11 cellular contexts compared by ENCODE assay signal in genomic region chr10:12067336-12067735, GRCh38. TPM values are rescaled to one million over a fixed set of nuclear protein-coding genes. Genes with fewer than 3 reads are reported as not detected.
DNase-seq lines count a peak whose midpoint lies in the region; ATAC-seq and TF ChIP-seq lines count a peak whose summit lies in the region.
"Had no signal": no experiment of that assay in that cellular context is flagged by ENCODE, and none has a peak within 500 bp of the region (broad histone marks: within the 10 kb centered on the region; RNA-seq: fewer than 3 reads in every experiment).

No MANE protein-coding gene starts in this region.

- CTCF ChIA-PET in CD4-positive, alpha-beta memory T cell (lab: Charles Lee; ENCODE audit: partially characterized antibody) = interaction anchor here (0.7 to 1.2 kb wide), 2 partner anchors 17 to 56 kb away, joined by 3 read pairs; no protein-coding TSS in a partner anchor
- CTCF ChIA-PET in IMR-90 (lab: Yijun Ruan, JAX) = no interaction called here

- H4K8ac ChIP-seq in IMR-90 (ENCODE audit: low read depth in 2 of 2, low read length in 2 of 2) = peak overlapping the region in 1 of 2 experiments; percentile 88; a peak in 2 of 4 replicates

- H3K9me3 Mint-ChIP-seq in CD4-positive, alpha-beta memory T cell = no peaks in the 10 kb centered on the region
- no peaks in the 10 kb centered on the region for H3K9me3 Mint-ChIP-seq in naive thymus-derived CD8-positive, alpha-beta T cell

- no peak overlapping the region for H2AK9ac ChIP-seq in IMR-90 (replicated peaks; ENCODE audit: low read depth, low read length, poor library complexity)

- H2AFZ ChIP-seq in IMR-90 (replicated peaks; ENCODE audit: low read length, poor library complexity) = peak overlapping the region; percentile 66

- no peaks in the 10 kb centered on the region for H3K27me3 ChIP-seq in CD4-positive, alpha-beta memory T cell (ENCODE audit: insufficient read depth, low read length)
- H3K27me3 ChIP-seq in IMR-90 (ENCODE audit: control insufficient read depth, insufficient read depth, low read length) (no peaks in the 10 kb centered on the region), brain microvascular endothelial cell (replicated peaks) (no peaks in the 10 kb centered on the region), aorta (ENCODE audit: control insufficient read depth in 1 of 2, insufficient read depth in 2 of 2, low read length in 1 of 2) (no peaks in the 10 kb centered on the region)
- H3K27me3 ChIP-seq: uterus had no signal

- no peaks in the 10 kb centered on the region for H3K9me3 ChIP-seq in CD4-positive, alpha-beta memory T cell (ENCODE audit: control insufficient read depth in 1 of 2, low read length in 2 of 2)
- H3K9me3 ChIP-seq in IMR-90 (ENCODE audit: control insufficient read depth, insufficient read depth, low read length) = no peaks in the 10 kb centered on the region
- H3K9me3 ChIP-seq in aorta (ENCODE audit: control insufficient read depth, low read length) = no peaks in the 10 kb centered on the region
- H3K9me3 ChIP-seq: uterus had no signal

- no peak overlapping the region for H3K4me3 ChIP-seq in CD4-positive, alpha-beta memory T cell (ENCODE audit: low read length in 2 of 2)
- no peak overlapping the region for H3K4me3 ChIP-seq in IMR-90 (ENCODE audit: insufficient read depth, low read depth, low read length)
- no peak overlapping the region for H3K4me3 ChIP-seq in brain microvascular endothelial cell (ENCODE audit: low read depth, low read length)
- no peak overlapping the region for H3K4me3 ChIP-seq in aorta (ENCODE audit: low read length in 2 of 2)
- H3K4me3 ChIP-seq: uterus had no signal

- H2BK15ac ChIP-seq in IMR-90 (ENCODE audit: low read depth, low read length) = no peak overlapping the region

- peaks cover 12% of the 10 kb centered on the region; the same call in 1 of the 2 replicates for H3K9me1 ChIP-seq in IMR-90 (ENCODE audit: insufficient read depth, low read length)

- no TSS peak for BruUV-seq in IMR-90 (replicated peaks; lab: Mats Ljungman, UMichigan)

- H3K79me1 ChIP-seq in IMR-90 (ENCODE audit: low read depth in 1 of 2, low read length in 2 of 2) = peaks cover 14 to 32% of the 10 kb centered on the region in 2 experiments

- no peaks in the 10 kb centered on the region for H3K36me3 ChIP-seq in CD4-positive, alpha-beta memory T cell (ENCODE audit: insufficient read depth, low read length)
- H3K36me3 ChIP-seq in IMR-90 (ENCODE audit: control insufficient read depth, insufficient read depth, low read length) = no peaks in the 10 kb centered on the region
- no peaks in the 10 kb centered on the region for H3K36me3 ChIP-seq in brain microvascular endothelial cell (replicated peaks)
- no peaks in the 10 kb centered on the region for H3K36me3 ChIP-seq in aorta (ENCODE audit: control insufficient read depth in 1 of 2, insufficient read depth in 2 of 2, low read length in 1 of 2)
- H3K36me3 ChIP-seq: uterus had no signal

- in situ Hi-C loops in IMR-90 (cut with MboI; ENCODE audit: low sequenced_read_pairs) = no loop called here
- in situ Hi-C loops in brain microvascular endothelial cell (cut with HindIII; ENCODE audit: low pct_ligation_motif_present, low sequenced_read_pairs) = no loop called here

- peaks cover 16% of the 10 kb centered on the region for H3K4me1 ChIP-seq in CD4-positive, alpha-beta memory T cell (ENCODE audit: insufficient read depth, low read length)
- peaks cover 4% of the 10 kb centered on the region for H3K4me1 ChIP-seq in IMR-90 (ENCODE audit: control insufficient read depth, insufficient read depth, low read length)
- H3K4me1 ChIP-seq in aorta (ENCODE audit: control insufficient read depth in 1 of 2, insufficient read depth in 2 of 2, low read length in 2 of 2) = peaks cover 0 to 3% of the 10 kb centered on the region in 2 donors
- H3K4me1 ChIP-seq: uterus had no signal

- POLR2A ChIA-PET in CD4-positive, alpha-beta memory T cell (lab: Charles Lee; ENCODE audit: partially characterized antibody) = interaction anchor here (1.4 to 4.8 kb wide), 2 partner anchors 24 to 128 kb away, joined by 3 to 50 read pairs; partner anchors contain the start of genes CDC123, NUDT5 and UPF2
- POLR2A ChIA-PET in IMR-90 (lab: Charles Lee; ENCODE audit: unreplicated experiment) = no interaction called here
- POLR2A ChIA-PET in naive thymus-derived CD8-positive, alpha-beta T cell (lab: Charles Lee) = interaction anchor here (3.3 kb wide), 1 partner anchor 25 kb away, joined by 33 read pairs; the partner anchor contains the start of gene UPF2

- no peak overlapping the region for H4K91ac ChIP-seq in IMR-90 (ENCODE audit: insufficient read depth, low read depth, low read length)

- no peaks in the 10 kb centered on the region for H4K20me1 ChIP-seq in IMR-90 (ENCODE audit: insufficient read depth, low read length)

- peak overlapping the region in 2 of 8 donors; percentile 40 to 43 for H3K4me3 Mint-ChIP-seq in CD4-positive, alpha-beta memory T cell
- peak overlapping the region in 4 of 10 donors; percentile 3 to 28 (median 23) for H3K4me3 Mint-ChIP-seq in naive thymus-derived CD8-positive, alpha-beta T cell

- no peak for DNase-seq in CD4-positive, alpha-beta memory T cell
- DNase-seq in IMR-90 (peak; percentile 93), brain microvascular endothelial cell (peak; percentile 69), dedifferentiated amniotic fluid mesenchymal stem cell (ENCODE audit: extremely low spot score) (no peak), aorta (no peak), Right ventricle myocardium inferior (ENCODE audit: missing footprints) (no peak)
- DNase-seq in naive thymus-derived CD8-positive, alpha-beta T cell = no peak
- DNase-seq: NCI-H1092, NCI-H524 treated with DMSO at 0.1 percent for 48 hours, uterus had no signal

- no peak for TF ChIP-seq CTCF in IMR-90 (conservative IDR thresholded peaks at IDR 0.05; ENCODE audit: low read depth, low read length)
- no peak for TF ChIP-seq CTCF in brain microvascular endothelial cell (IDR thresholded peaks at IDR 0.05; ENCODE audit: low read depth, low read length, missing control alignments)

- peak overlapping the region; percentile 33; the same call in 1 of the 2 replicates for H2BK120ac ChIP-seq in IMR-90 (ENCODE audit: low read depth, low read length)

- no peak overlapping the region; the same call in 1 of the 2 replicates for H4K5ac ChIP-seq in IMR-90 (ENCODE audit: low read depth, low read length)

- H3K14ac ChIP-seq in IMR-90 (replicated peaks; ENCODE audit: low read depth, low read length) = 0 out of 2 replicates have a peak overlapping the region, but pooled peaks have one; percentile 78

- H2BK5ac ChIP-seq in IMR-90 (ENCODE audit: low read depth, low read length, poor library complexity, severe bottlenecking) = peak overlapping the region; percentile 85

- no CpG with 5 or more reads among the region's 2 CpGs for WGBS in IMR-90 (ENCODE audit: extremely low coverage in 2 of 2, insufficient read length in 1 of 2), 2 experiments
- 69 to 73% methylated on average over 2 of the region's 2 CpGs for WGBS in aorta, 2 donors

- no peaks in the 10 kb centered on the region for H3K36me3 Mint-ChIP-seq in CD4-positive, alpha-beta memory T cell
- H3K36me3 Mint-ChIP-seq in naive thymus-derived CD8-positive, alpha-beta T cell = no peaks in the 10 kb centered on the region

- H3K23ac ChIP-seq in IMR-90 (ENCODE audit: low read depth, low read length) = peak overlapping the region; percentile 78; the same call in 1 of the 2 replicates

- peaks cover 11 to 24% (median 18%) of the 10 kb centered on the region in 4 donors for H3K4me1 Mint-ChIP-seq in CD4-positive, alpha-beta memory T cell
- peaks cover 4 to 29% (median 20%) of the 10 kb centered on the region in 4 donors for H3K4me1 Mint-ChIP-seq in naive thymus-derived CD8-positive, alpha-beta T cell

- intact Hi-C loops in CD4-positive, alpha-beta memory T cell (cut with micrococcal nuclease) = loop anchor here (5.0 kb wide), 2 partner anchors 45 to 280 kb away; partner anchors contain the start of gene CAMK1D
- intact Hi-C loops in IMR-90 (cut with micrococcal nuclease) = no loop called here
- intact Hi-C loops in aorta (cut with DNase I) = no loop called here
- intact Hi-C loops in Right ventricle myocardium inferior (cut with DNase I) = no loop called here

- peak overlapping the region; percentile 24 to 84 (median 59) for H3K27ac Mint-ChIP-seq in CD4-positive, alpha-beta memory T cell
- H3K27ac Mint-ChIP-seq in naive thymus-derived CD8-positive, alpha-beta T cell = peak overlapping the region in 9 of 10 donors; percentile 24 to 96 (median 70)

- H3K4me2 ChIP-seq in IMR-90 (ENCODE audit: low read depth, low read length) = peak overlapping the region; percentile 27; the same call in 1 of the 2 replicates

- no peak for TF ChIP-seq RAD21 in IMR-90 (IDR thresholded peaks at IDR 0.05; ENCODE audit: low read length)

- H3K56ac ChIP-seq in IMR-90 (ENCODE audit: extremely low read depth, insufficient read depth, low read length) = no peak overlapping the region

- H3K4ac ChIP-seq in IMR-90 (ENCODE audit: low read depth, low read length) = peak overlapping the region; percentile 68; the same call in 1 of the 2 replicates

- ATAC-seq in IMR-90 (ENCODE audit: low read depth) = peak; percentile 34
- no peak for ATAC-seq in naive thymus-derived CD8-positive, alpha-beta T cell
- no peak for ATAC-seq in GM21723 (IDR thresholded peaks at IDR 0.05; ENCODE audit: unreplicated experiment)
- no peak for ATAC-seq in aorta (ENCODE audit: low FRiP score)
- no peak for ATAC-seq in Right ventricle myocardium inferior

- peaks cover 0 to 2% of the 10 kb centered on the region in 2 donors for H3K27me3 Mint-ChIP-seq in CD4-positive, alpha-beta memory T cell
- H3K27me3 Mint-ChIP-seq in naive thymus-derived CD8-positive, alpha-beta T cell = no peaks in the 10 kb centered on the region

- no peak overlapping the region for H3K9ac ChIP-seq in IMR-90 (ENCODE audit: low read depth, low read length)

- H2AK5ac ChIP-seq in IMR-90 (ENCODE audit: low read depth, low read length) = peak overlapping the region; percentile 81; the same call in 1 of the 2 replicates

- dilution Hi-C loops in IMR-90 (cut with HindIII; ENCODE audit: low sequenced_read_pairs, unreplicated experiment) = no loop called here

- no peak for TF ChIP-seq POLR2A in IMR-90 (IDR thresholded peaks at IDR 0.05; ENCODE audit: low read depth, low read length)

- peak overlapping the region; percentile 4; the same call in 1 of the 2 replicates for H2BK20ac ChIP-seq in IMR-90 (ENCODE audit: low read depth, low read length)

- no peak overlapping the region for H3K27ac ChIP-seq in CD4-positive, alpha-beta memory T cell (ENCODE audit: low read depth, low read length)
- H3K27ac ChIP-seq in IMR-90 (ENCODE audit: insufficient read depth, low read length) = peak overlapping the region; percentile 41; the same call in 1 of the 2 replicates
- peak overlapping the region; percentile 48 for H3K27ac ChIP-seq in brain microvascular endothelial cell
- H3K27ac ChIP-seq in aorta (ENCODE audit: low read depth in 1 of 2, low read length in 2 of 2) = no peak overlapping the region
- H3K27ac ChIP-seq: uterus had no signal

- no peak overlapping the region for H3K18ac ChIP-seq in IMR-90 (ENCODE audit: low read depth, low read length)

RNA-seq across cellular contexts. Expression of gene DHTKD1, which starts 1.4 kb away (rescaled TPM):
- total RNA-seq in CD4-positive, alpha-beta memory T cell = 10 to 100 TPM; 15.7 to 16.5 TPM
- 1 to 10 TPM; 7.3 to 9.0 TPM for polyA plus RNA-seq in CD4-positive, alpha-beta memory T cell
- total RNA-seq in IMR-90 (2012; rRNA removed) = 20.3 and 27.8 TPM in 2 replicates
- 7.8 and 13.9 TPM in 2 replicates for polyA plus RNA-seq in IMR-90 (2012; rRNA removed)
- polyA plus RNA-seq in IMR-90 (2012; cell fraction: cytosol; rRNA removed) = 6.8 and 8.4 TPM in 2 replicates
- polyA plus RNA-seq in IMR-90 (2012; cell fraction: nucleus; rRNA removed; ENCODE audit: low replicate concordance) = 3.3 and 16.9 TPM in 2 replicates
- total RNA-seq in naive thymus-derived CD8-positive, alpha-beta T cell = 10 to 100 TPM; 15.2 to 18.2 TPM
- polyA plus RNA-seq in naive thymus-derived CD8-positive, alpha-beta T cell = 1 to 10 TPM; 5.4 to 8.0 (median 6.6) TPM
- 10 to 100 TPM; 16.2 to 20.2 TPM for total RNA-seq in aorta
- 1 to 10 TPM; 4.0 to 7.2 TPM for polyA plus RNA-seq in aorta
- 22.9 TPM for total RNA-seq in Right ventricle myocardium inferior

RNA-seq across cellular contexts. Expression of gene UPF2, which starts 24.7 kb away (rescaled TPM):
- total RNA-seq in CD4-positive, alpha-beta memory T cell = 10 to 100 TPM; 35.2 to 38.6 TPM
- polyA plus RNA-seq in CD4-positive, alpha-beta memory T cell = 10 to 100 TPM in 1 of 2 donors, 1 to 10 TPM in 1; 5.4 to 21.1 TPM
- 14.3 and 22.8 TPM in 2 replicates for total RNA-seq in IMR-90 (2012; rRNA removed)
- polyA plus RNA-seq in IMR-90 (2012; rRNA removed) = 8.0 and 9.2 TPM in 2 replicates
- 1.0 and 1.5 TPM in 2 replicates for polyA plus RNA-seq in IMR-90 (2012; cell fraction: cytosol; rRNA removed)
- polyA plus RNA-seq in IMR-90 (2012; cell fraction: nucleus; rRNA removed; ENCODE audit: low replicate concordance) = 1.2 and 7.8 TPM in 2 replicates
- 10 to 100 TPM; 37.3 to 37.4 TPM for total RNA-seq in naive thymus-derived CD8-positive, alpha-beta T cell
- polyA plus RNA-seq in naive thymus-derived CD8-positive, alpha-beta T cell = 10 to 100 TPM; 10.9 to 14.4 (median 12.3) TPM
- total RNA-seq in aorta = 10 to 100 TPM; 17.8 to 26.1 TPM
- 10 to 100 TPM; 16.0 to 27.5 TPM for polyA plus RNA-seq in aorta
- 20.7 TPM for total RNA-seq in Right ventricle myocardium inferior

Comparison
In these comparisons a context has a peak if more than half of its experiments do, and no peak if none do; other contexts are left out.
1. DNase-seq: peak in IMR-90 (single experiment) and brain microvascular endothelial cell (single experiment); none in CD4-positive, alpha-beta memory T cell (0 of 5), naive thymus-derived CD8-positive, alpha-beta T cell (0 of 10), dedifferentiated amniotic fluid mesenchymal stem cell (single experiment), aorta (0 of 2) and Right ventricle myocardium inferior (single experiment).
2. H3K27ac ChIP-seq: peak in IMR-90 (single experiment) and brain microvascular endothelial cell (single experiment); none in CD4-positive, alpha-beta memory T cell (single experiment) and aorta (0 of 2).